In genomic region chr11:26045082-26045481, GRCh38 we compare ENCODE assay signal across 20 cellular contexts.
"Had no signal": no experiment of that assay in that cellular context is flagged by ENCODE, and none has a peak within 500 bp of the region (broad histone marks: within the 10 kb centered on the region; RNA-seq: fewer than 3 reads in every experiment).

No MANE protein-coding gene starts in this region.

- H3K36me3 ChIP-seq: gastroesophageal sphincter, heart right ventricle, prostate gland, right lobe of liver, thoracic aorta, upper lobe of left lung had no signal

- DNase-seq: activated CD4-positive, alpha-beta T cell treated with anti-CD3 and anti-CD28 coated beads, Interleukin-2, amount 50 U/mL, for 4 hours; activated gamma-delta T cell treated with Interleukin-2 at 50 U/mL for 16 hours; amygdala; central memory CD4-positive, alpha-beta T cell; dorsolateral prefrontal cortex; heart right ventricle; kidney glomerular epithelial cell; mesendoderm; naive thymus-derived CD4-positive, alpha-beta T cell; right lobe of liver; stimulated activated CD4-positive, alpha-beta T cell treated with anti-CD3 and anti-CD28 coated beads, Interleukin-4, amount 100 ng/mL, for 4 hours; T-helper 2 cell; upper lobe of left lung had no signal

- FAIRE-seq: colon had no signal

- ATAC-seq: activated naive CD4-positive, alpha-beta T cell treated with anti-CD3 and anti-CD28 coated beads, Interleukin-2, amount 50 U/mL, for 72 hours; gastroesophageal sphincter; naive thymus-derived CD4-positive, alpha-beta T cell; right lobe of liver; stimulated activated memory B cell treated with anti-CD40 and anti-IgM and Interleukin-4, amounts not matched to agents 10 μg/mL and 1 μg/mL and 100 μg/mL, for 72 hours had no signal

- H3K4me1 ChIP-seq: prostate gland, right lobe of liver, upper lobe of left lung had no signal

- H3K27me3 ChIP-seq: gastroesophageal sphincter, heart right ventricle, right lobe of liver, upper lobe of left lung had no signal

- H3K9me3 ChIP-seq: gastroesophageal sphincter, heart right ventricle, prostate gland, right lobe of liver, thoracic aorta, upper lobe of left lung had no signal

- H3K4me3 ChIP-seq: dorsolateral prefrontal cortex, gastroesophageal sphincter, heart right ventricle, prostate gland, right lobe of liver, smooth muscle cell, thoracic aorta, upper lobe of left lung had no signal

- H3K27ac ChIP-seq: dorsolateral prefrontal cortex, gastroesophageal sphincter, heart right ventricle, prostate gland, right lobe of liver, thoracic aorta, upper lobe of left lung had no signal
